In the genomic region with DNA sequence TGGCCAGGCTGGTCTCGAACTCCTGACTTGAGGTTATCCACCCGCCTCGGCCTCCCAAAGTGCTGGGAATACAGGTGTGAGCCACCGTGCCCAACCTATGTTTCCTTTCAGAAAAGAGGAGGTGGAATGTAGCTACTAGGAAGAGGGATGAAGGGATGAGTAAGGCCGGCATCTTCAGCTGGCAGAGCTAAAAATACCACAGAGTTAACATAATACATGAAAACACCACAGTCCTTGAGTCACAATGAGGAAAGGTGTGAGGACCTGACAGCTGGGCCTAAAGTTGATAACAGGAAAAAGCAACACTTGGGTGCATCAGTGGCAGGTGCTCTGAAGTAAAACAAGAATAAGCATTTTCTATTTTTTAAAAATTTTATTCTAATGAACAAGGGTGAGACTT, we compare ENCODE assay signal across 24 cellular contexts.
DNase-seq lines count a peak whose midpoint lies in the region; ATAC-seq, FAIRE-seq and TF ChIP-seq lines count a peak whose summit lies in the region.
"Had no signal": no experiment of that assay in that cellular context is flagged by ENCODE, and none has a peak within 500 bp of the region (broad histone marks: within the 10 kb centered on the region; RNA-seq: fewer than 3 reads in every experiment).

No MANE protein-coding gene starts in this region.

- peaks cover 5% of the 10 kb centered on the region for H3K9me3 Mint-ChIP-seq in astrocyte (ENCODE audit: unreplicated experiment)
- peaks cover 22% of the 10 kb centered on the region for H3K9me3 Mint-ChIP-seq in activated T-cell treated with anti-CD3 and anti-CD28 coated beads, Interleukin-2, amount 50 U/mL, for 4 hours

- no CpG with 5 or more reads among the region's 5 CpGs for whole genome bisulfite sequencing in trophoblast cell (ENCODE audit: extremely low coverage, insufficient coverage, insufficient read length)

- peak; percentile 52 for DNase-seq in HT1080 (ENCODE audit: low read depth)
- no peak for DNase-seq in astrocyte (ENCODE audit: low read depth)
- peak; percentile 10 for DNase-seq in iris pigment epithelial cell (ENCODE audit: low read depth)
- DNase-seq in trophoblast cell: peak; percentile 26 to 64
- DNase-seq in NCI-H146 treated with DMSO at 0.1 percent for 48 hours (lab: John Stamatoyannopoulos, UW; ENCODE audit: unreplicated experiment): no peak
- DNase-seq in activated T-cell treated with anti-CD3 and anti-CD28 coated beads, Interleukin-2, amount 50 U/mL, for 4 hours: no peak
- DNase-seq: BE2C, DMS153, H9, IMR-90, KG1, NCI-H1092 treated with DMSO at 0.1 percent for 48 hours, NCI-H146, NCI-H2029, NCI-H446 treated with DMSO at 0.1 percent for 48 hours, NCI-H526 treated with DMSO at 0.1 percent for 48 hours, PC-9, SJCRH30 had no signal

- no peak overlapping the region for H3K4me3 ChIP-seq in astrocyte (ENCODE audit: insufficient read depth, low read depth, low read length)
- H3K4me3 ChIP-seq in trophoblast cell (ENCODE audit: low read depth, low read length): no peak overlapping the region
- H3K4me3 ChIP-seq: GM23338, PC-9, SJCRH30 had no signal

- no peak overlapping the region for H3K4ac ChIP-seq in trophoblast cell (ENCODE audit: low read depth, low read length)

- H2BK5ac ChIP-seq in trophoblast cell (ENCODE audit: low read depth, low read length, poor library complexity): no peak overlapping the region

- no peak for ATAC-seq in HG02870 (IDR thresholded peaks at IDR 0.05; ENCODE audit: unreplicated experiment)
- ATAC-seq in activated T-cell treated with anti-CD3 and anti-CD28 coated beads, Interleukin-2, amount 50 U/mL, for 4 hours: no peak
- ATAC-seq: GM23338, Right ventricle myocardium inferior, SK-N-SH treated with all-trans-retinoic acid at 6 μM for 48 hours had no signal

- no peaks in the 10 kb centered on the region for H3K4me1 ChIP-seq in astrocyte (ENCODE audit: insufficient read depth, low read length)
- H3K4me1 ChIP-seq in trophoblast cell (ENCODE audit: control insufficient read depth in 1 of 2, insufficient read depth in 2 of 2, low read length in 2 of 2): no peaks in the 10 kb centered on the region
- H3K4me1 ChIP-seq: BE2C, SJCRH30 had no signal

- no peak overlapping the region for H2AFZ ChIP-seq in astrocyte (ENCODE audit: low read depth, low read length)
- no peak overlapping the region for H2AFZ ChIP-seq in trophoblast cell (ENCODE audit: insufficient read depth, low read length, poor library complexity)
- H2AFZ ChIP-seq: GM23338, PC-9 had no signal

- no peaks in the 10 kb centered on the region for H3K79me2 ChIP-seq in astrocyte (ENCODE audit: insufficient read depth, low read length)
- H3K79me2 ChIP-seq in trophoblast cell (ENCODE audit: control insufficient read depth, insufficient read depth, low read length, poor library complexity): no peaks in the 10 kb centered on the region

- peaks cover 17% of the 10 kb centered on the region for H3K4me1 Mint-ChIP-seq in astrocyte (ENCODE audit: low read depth, unreplicated experiment)
- H3K4me1 Mint-ChIP-seq in activated T-cell treated with anti-CD3 and anti-CD28 coated beads, Interleukin-2, amount 50 U/mL, for 4 hours (ENCODE audit: low read depth): no peaks in the 10 kb centered on the region
- H3K4me1 Mint-ChIP-seq: CD14-positive monocyte, GM23338 had no signal

- H2AK5ac ChIP-seq in trophoblast cell (ENCODE audit: low read length): no peak overlapping the region

- H3K27me3 Mint-ChIP-seq in astrocyte (ENCODE audit: low read depth, unreplicated experiment): no peaks in the 10 kb centered on the region
- no peaks in the 10 kb centered on the region for H3K27me3 Mint-ChIP-seq in activated T-cell treated with anti-CD3 and anti-CD28 coated beads, Interleukin-2, amount 50 U/mL, for 4 hours (ENCODE audit: low read depth)

- peak overlapping the region; percentile 36 for H2BK120ac ChIP-seq in trophoblast cell (ENCODE audit: insufficient read depth, low read length, poor library complexity)

- H3K4me3 Mint-ChIP-seq in astrocyte (ENCODE audit: unreplicated experiment): no peak overlapping the region
- no peak overlapping the region for H3K4me3 Mint-ChIP-seq in activated T-cell treated with anti-CD3 and anti-CD28 coated beads, Interleukin-2, amount 50 U/mL, for 4 hours
- H3K4me3 Mint-ChIP-seq: CD14-positive monocyte, GM23338, H9 had no signal

- no peak overlapping the region for H4K8ac ChIP-seq in trophoblast cell (ENCODE audit: low read depth, low read length)

- H3K27me3 ChIP-seq in astrocyte (ENCODE audit: insufficient read depth, low read length) (no peaks in the 10 kb centered on the region), trophoblast cell (ENCODE audit: insufficient read depth, low read length) (no peaks in the 10 kb centered on the region)
- H3K27me3 ChIP-seq: BE2C, SJCRH30 had no signal

- H2BK12ac ChIP-seq in trophoblast cell (ENCODE audit: low read length): no peak overlapping the region

- no peak overlapping the region for H4K12ac ChIP-seq in trophoblast cell (ENCODE audit: low read depth, low read length)

- H3K27ac Mint-ChIP-seq in astrocyte (ENCODE audit: unreplicated experiment): peak overlapping the region; percentile 60
- H3K27ac Mint-ChIP-seq: CD14-positive monocyte, GM23338, H9 had no signal

- no peaks in the 10 kb centered on the region for H3K79me1 ChIP-seq in trophoblast cell (ENCODE audit: low read length)

- H3K4me2 ChIP-seq in astrocyte (ENCODE audit: low read length) (no peak overlapping the region), trophoblast cell (ENCODE audit: low read length) (no peak overlapping the region)
- H3K4me2 ChIP-seq: GM23338, PC-9 had no signal

- H3K23ac ChIP-seq in trophoblast cell (ENCODE audit: low read length): no peak overlapping the region

- H3K9ac ChIP-seq in astrocyte (ENCODE audit: low read length): no peak overlapping the region
- H3K9ac ChIP-seq in trophoblast cell (ENCODE audit: low read length): no peak overlapping the region

- H4K91ac ChIP-seq in trophoblast cell (ENCODE audit: low read depth, low read length): no peak overlapping the region

- no peaks in the 10 kb centered on the region for H3K36me3 Mint-ChIP-seq in astrocyte (ENCODE audit: low read depth, unreplicated experiment)
- H3K36me3 Mint-ChIP-seq in activated T-cell treated with anti-CD3 and anti-CD28 coated beads, Interleukin-2, amount 50 U/mL, for 4 hours (ENCODE audit: insufficient read depth): no peaks in the 10 kb centered on the region
- H3K36me3 Mint-ChIP-seq: CD14-positive monocyte had no signal

- H3K36me3 ChIP-seq in astrocyte (ENCODE audit: insufficient read depth, low read length) (no peaks in the 10 kb centered on the region), trophoblast cell (ENCODE audit: control insufficient read depth in 1 of 2, insufficient read depth in 2 of 2, low read length in 2 of 2) (peaks cover 0 to 3% of the 10 kb centered on the region in 2 experiments)
- H3K36me3 ChIP-seq: BE2C, SJCRH30 had no signal

- H3K27ac ChIP-seq in astrocyte (ENCODE audit: low read depth, low read length): no peak overlapping the region
- H3K27ac ChIP-seq in trophoblast cell (ENCODE audit: low read depth, low read length): no peak overlapping the region
- H3K27ac ChIP-seq: PC-9, SJCRH30 had no signal

- no peak overlapping the region for H3K18ac ChIP-seq in trophoblast cell (ENCODE audit: low read length)

- no peak for FAIRE-seq in astrocyte (lab: Jason Lieb, UNC)
- FAIRE-seq: G401.6 had no signal

- no peaks in the 10 kb centered on the region for H4K20me1 ChIP-seq in astrocyte (ENCODE audit: insufficient read depth, low read length)

- no peak overlapping the region for H3K14ac ChIP-seq in trophoblast cell (ENCODE audit: low read length)

- no peak for TF ChIP-seq CTCF in astrocyte (IDR thresholded peaks at IDR 0.05; ENCODE audit: insufficient read depth, low read depth, low read length)

- no peaks in the 10 kb centered on the region for H3K9me3 ChIP-seq in astrocyte (ENCODE audit: insufficient read depth, low read depth, low read length)
- peaks cover 7% of the 10 kb centered on the region for H3K9me3 ChIP-seq in trophoblast cell (ENCODE audit: insufficient read depth, low read depth, low read length)
- H3K9me3 ChIP-seq: BE2C, SJCRH30 had no signal

Comparison
In these comparisons a context has a peak if more than half of its experiments do, and no peak if none do; other contexts are left out.
1. DNase-seq: peak in HT1080 (single experiment), iris pigment epithelial cell (single experiment) and trophoblast cell (2 of 2); none in astrocyte (single experiment), NCI-H146 treated with DMSO at 0.1 percent for 48 hours (single experiment) and activated T-cell treated with anti-CD3 and anti-CD28 coated beads, Interleukin-2, amount 50 U/mL, for 4 hours (single experiment).